In genomic region chr6:134173007-134173690, GRCh38 we compare ENCODE assay signal across 8 cellular contexts.
DNase-seq lines count a peak whose midpoint lies in the region; ATAC-seq and TF ChIP-seq lines count a peak whose summit lies in the region.

No MANE protein-coding gene starts in this region.

- no peak overlapping the region for H4K91ac ChIP-seq in trophoblast cell (ENCODE audit: low read depth, low read length)

- H3K4me1 Mint-ChIP-seq in activated T-cell treated with anti-CD3 and anti-CD28 coated beads, Interleukin-2, amount 50 U/mL, for 4 hours (ENCODE audit: low read depth) = peaks cover 65% of the 10 kb centered on the region

- peaks cover 18% of the 10 kb centered on the region for H3K79me1 ChIP-seq in trophoblast cell (ENCODE audit: low read length)

- no peak overlapping the region for H4K8ac ChIP-seq in trophoblast cell (ENCODE audit: low read depth, low read length)

- H3K27me3 ChIP-seq in lower lobe of right lung (ENCODE audit: low read depth) (no peaks in the 10 kb centered on the region), tibial artery (no peaks in the 10 kb centered on the region), trophoblast cell (ENCODE audit: insufficient read depth, low read length) (no peaks in the 10 kb centered on the region)

- H2BK120ac ChIP-seq in trophoblast cell (ENCODE audit: insufficient read depth, low read length, poor library complexity) = no peak overlapping the region

- no peak overlapping the region for H3K23ac ChIP-seq in trophoblast cell (ENCODE audit: low read length)

- no peak overlapping the region for H2BK12ac ChIP-seq in trophoblast cell (ENCODE audit: low read length)

- no peaks in the 10 kb centered on the region for H3K27me3 Mint-ChIP-seq in activated T-cell treated with anti-CD3 and anti-CD28 coated beads, Interleukin-2, amount 50 U/mL, for 4 hours (ENCODE audit: low read depth)

- H3K4me3 ChIP-seq in lower lobe of right lung (peak overlapping the region; percentile 67), tibial artery (peak overlapping the region; percentile 80 to 90), trophoblast cell (ENCODE audit: low read depth, low read length) (no peak overlapping the region)

- ATAC-seq in activated T-cell treated with anti-CD3 and anti-CD28 coated beads, Interleukin-2, amount 50 U/mL, for 4 hours = no peak
- ATAC-seq in lower lobe of right lung (no peak), HG02852 (IDR thresholded peaks at IDR 0.05; ENCODE audit: unreplicated experiment) (no peak), GM18873 (IDR thresholded peaks at IDR 0.05; ENCODE audit: low FRiP score, unreplicated experiment) (no peak)

- no CpG with 5 or more reads among the region's 8 CpGs for WGBS in trophoblast cell (ENCODE audit: extremely low coverage, insufficient coverage, insufficient read length)

- H3K4me1 ChIP-seq in lower lobe of right lung (peaks cover 61% of the 10 kb centered on the region), tibial artery (peaks cover 0 to 26% (median 16%) of the 10 kb centered on the region in 4 donors), trophoblast cell (ENCODE audit: control insufficient read depth in 1 of 2, insufficient read depth in 2 of 2, low read length in 2 of 2) (peaks cover 8% of the 10 kb centered on the region in 2 experiments)

- no peak overlapping the region for H4K12ac ChIP-seq in trophoblast cell (ENCODE audit: low read depth, low read length)

- no peak overlapping the region for H2AK5ac ChIP-seq in trophoblast cell (ENCODE audit: low read length)

- TF ChIP-seq CTCF in lower lobe of right lung (IDR thresholded peaks at IDR 0.05) = no peak
- TF ChIP-seq CTCF in tibial artery (IDR thresholded peaks at IDR 0.05) = no peak

- H3K4ac ChIP-seq in trophoblast cell (ENCODE audit: low read depth, low read length) = no peak overlapping the region

- H3K4me3 Mint-ChIP-seq in activated T-cell treated with anti-CD3 and anti-CD28 coated beads, Interleukin-2, amount 50 U/mL, for 4 hours = peak overlapping the region; percentile 93

- no peak overlapping the region for H3K4me2 ChIP-seq in trophoblast cell (ENCODE audit: low read length)

- H3K9ac ChIP-seq in trophoblast cell (ENCODE audit: low read length) = no peak overlapping the region

- H3K9me3 ChIP-seq in lower lobe of right lung = no peaks in the 10 kb centered on the region
- no peaks in the 10 kb centered on the region for H3K9me3 ChIP-seq in tibial artery
- no peaks in the 10 kb centered on the region for H3K9me3 ChIP-seq in trophoblast cell (ENCODE audit: insufficient read depth, low read depth, low read length)

- H3K27ac ChIP-seq in lower lobe of right lung (peak overlapping the region; percentile 99), tibial artery (no peak overlapping the region), trophoblast cell (ENCODE audit: low read depth, low read length) (no peak overlapping the region)

- intact Hi-C loops in lower lobe of right lung (cut with DNase I) (loop anchor here (5.0 kb wide), 2 partner anchors 469 to 649 kb away; no protein-coding TSS in a partner anchor), tibial artery (cut with DNase I; ENCODE audit: low total_unique reads) (loop anchor here (5.0 to 10.0 kb wide), 2 partner anchors 202 to 649 kb away; no protein-coding TSS in a partner anchor)

- DNase-seq in activated T-cell treated with anti-CD3 and anti-CD28 coated beads, Interleukin-2, amount 50 U/mL, for 4 hours = no peak
- DNase-seq in activated T-cell treated with anti-CD3 and anti-CD28 coated beads, Interleukin-2, amount 50 U/mL, for 1 hour = no peak
- peak; percentile 21 for DNase-seq in astrocyte of the hippocampus (ENCODE audit: low read depth, low spot score)
- DNase-seq in lower lobe of right lung = no peak
- DNase-seq in tibial artery = no peak
- no peak for DNase-seq in trophoblast cell

- H3K9me3 Mint-ChIP-seq in activated T-cell treated with anti-CD3 and anti-CD28 coated beads, Interleukin-2, amount 50 U/mL, for 4 hours = no peaks in the 10 kb centered on the region

- H3K36me3 Mint-ChIP-seq in activated T-cell treated with anti-CD3 and anti-CD28 coated beads, Interleukin-2, amount 50 U/mL, for 4 hours (ENCODE audit: insufficient read depth) = peaks cover 46% of the 10 kb centered on the region

- no peak overlapping the region for H2AFZ ChIP-seq in trophoblast cell (ENCODE audit: insufficient read depth, low read length, poor library complexity)

- H3K79me2 ChIP-seq in trophoblast cell (ENCODE audit: control insufficient read depth, insufficient read depth, low read length, poor library complexity) = peaks cover 10% of the 10 kb centered on the region

- H2BK5ac ChIP-seq in trophoblast cell (ENCODE audit: low read depth, low read length, poor library complexity) = no peak overlapping the region

- no peak overlapping the region for H3K18ac ChIP-seq in trophoblast cell (ENCODE audit: low read length)

- H3K36me3 ChIP-seq in lower lobe of right lung (peaks cover 58% of the 10 kb centered on the region), tibial artery (peaks cover 27 to 50% (median 36%) of the 10 kb centered on the region in 3 donors), trophoblast cell (ENCODE audit: control insufficient read depth in 1 of 2, insufficient read depth in 2 of 2, low read length in 2 of 2) (peaks cover 9 to 19% of the 10 kb centered on the region in 2 experiments)

- no peak overlapping the region for H3K14ac ChIP-seq in trophoblast cell (ENCODE audit: low read length)
